ENCODE assay signal across 23 cellular contexts in the genomic region with DNA sequence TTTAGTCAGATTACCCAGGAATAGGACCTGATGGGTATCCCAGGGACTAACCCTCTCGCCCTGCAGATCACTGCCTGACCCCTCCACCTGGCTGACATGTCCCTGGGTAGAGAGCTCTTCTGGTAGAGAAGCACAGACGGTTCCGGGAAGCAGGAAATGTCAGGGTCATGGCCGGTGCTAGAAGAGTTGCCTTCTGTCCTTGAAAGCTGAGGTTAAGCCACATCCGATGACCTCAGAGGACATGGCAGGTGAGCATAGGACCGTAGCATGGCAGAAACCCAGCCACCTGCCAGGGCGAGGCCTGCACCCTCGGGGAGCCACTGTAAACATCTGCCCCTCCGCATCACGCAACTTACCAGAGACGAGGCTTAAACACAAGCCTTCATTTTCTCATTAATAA.
DNase-seq lines count a peak whose midpoint lies in the region; ATAC-seq, FAIRE-seq and TF ChIP-seq lines count a peak whose summit lies in the region.
"Had no signal": no experiment of that assay in that cellular context is flagged by ENCODE, and none has a peak within 500 bp of the region (broad histone marks: within the 10 kb centered on the region; RNA-seq: fewer than 3 reads in every experiment).

No MANE protein-coding gene starts in this region.

- H4K20me1 ChIP-seq in H1 (replicated peaks in 1 of 2; ENCODE audit: control insufficient read depth in 1 of 2, insufficient read depth in 2 of 2, low read length in 2 of 2) = no peaks in the 10 kb centered on the region
- no peaks in the 10 kb centered on the region for H4K20me1 ChIP-seq in GM23338 (replicated peaks; ENCODE audit: insufficient read depth)

- no peaks in the 10 kb centered on the region for H3K9me2 ChIP-seq in GM23338 (ENCODE audit: insufficient read depth)

- H2BK120ac ChIP-seq in H1 (replicated peaks; ENCODE audit: low read depth, low read length) = no peak overlapping the region

- 94% methylated on average over 11 of the region's 11 CpGs; no CpG with 5 or more reads in 1 of the 2 experiments for WGBS in H1 (ENCODE audit: extremely low coverage in 1 of 2, insufficient coverage in 1 of 2, insufficient read length in 1 of 2, insufficient replicate concordance in 2 of 2, low coverage in 1 of 2, low lambda C conversion rate in 2 of 2, missing lambda C conversion rate in 1 of 2), 2 experiments

- peaks cover 2% of the 10 kb centered on the region; the same call in 2 of the 3 replicates for H3K9me3 Mint-ChIP-seq in GM23338

- H2AK5ac ChIP-seq in H1 (ENCODE audit: low read depth, low read length) = no peak overlapping the region

- peaks cover 2% of the 10 kb centered on the region for H3K27me3 Mint-ChIP-seq in GM23338 (ENCODE audit: insufficient read depth, low read depth, poor library complexity)

- H3K4me3 ChIP-seq in H1 (ENCODE audit: extremely low read depth in 1 of 4, insufficient read depth in 2 of 4, low read depth in 3 of 4, low read length in 4 of 4) = no peak overlapping the region
- no peak overlapping the region for H3K4me3 ChIP-seq in GM23338
- H3K4me3 ChIP-seq: ascending aorta, heart left ventricle had no signal

- H3K79me2 ChIP-seq in H1 (ENCODE audit: control insufficient read depth in 1 of 2, insufficient read depth in 2 of 2, low read length in 2 of 2) = no peaks in the 10 kb centered on the region
- no peaks in the 10 kb centered on the region for H3K79me2 ChIP-seq in GM23338 (replicated peaks; ENCODE audit: insufficient read depth)

- H3K4me1 ChIP-seq in H1 (replicated peaks in 1 of 4; ENCODE audit: control insufficient read depth in 3 of 4, insufficient read depth in 4 of 4, low read length in 3 of 4) (peaks cover 4 to 11% (median 7%) of the 10 kb centered on the region in 4 experiments; a peak in 5 of 7 replicates), GM23338 (ENCODE audit: insufficient read depth) (peaks cover 12% of the 10 kb centered on the region)
- H3K4me1 ChIP-seq: ascending aorta, heart left ventricle had no signal

- H3K36me3 ChIP-seq in H1 (ENCODE audit: control insufficient read depth in 2 of 4, insufficient read depth in 4 of 4, low read length in 3 of 4) (no peaks in the 10 kb centered on the region), GM23338 (ENCODE audit: insufficient read depth) (no peaks in the 10 kb centered on the region)
- H3K36me3 ChIP-seq: ascending aorta, heart left ventricle had no signal

- CTCF ChIA-PET in H1 (lab: Charles Lee; ENCODE audit: partially characterized antibody) = interaction anchor here (0.7 to 3.0 kb wide), 10 partner anchors 9 to 446 kb away, joined by 3 to 13 read pairs (median 4); no protein-coding TSS in a partner anchor

- TF ChIP-seq CTCF in H1 (IDR thresholded peaks at IDR 0.05; ENCODE audit: control extremely low read depth in 1 of 3, insufficient read depth in 1 of 3, low read depth in 1 of 3, low read length in 3 of 3) (no peak), GM23338 (conservative IDR thresholded peaks at IDR 0.05; ENCODE audit: low read depth in 2 of 2) (no peak)

- H3K27ac ChIP-seq in H1 (ENCODE audit: low read depth, low read length) (no peak overlapping the region), GM23338 (ENCODE audit: low read depth) (no peak overlapping the region)
- H3K27ac ChIP-seq: ascending aorta, heart left ventricle had no signal

- H3F3A ChIP-seq in GM23338 (replicated peaks; ENCODE audit: low read depth) = 0 out of 2 replicates have a peak, but pooled peaks cover 3% of the 10 kb centered on the region

- no peaks in the 10 kb centered on the region for H3K36me3 Mint-ChIP-seq in GM23338 (ENCODE audit: low read depth)
- H3K36me3 Mint-ChIP-seq: CD8-positive, alpha-beta T cell had no signal

- H3K14ac ChIP-seq in H1 (ENCODE audit: insufficient read length) = no peak overlapping the region

- H3K9me3 ChIP-seq in H1 (ENCODE audit: insufficient read depth in 2 of 2, low read depth in 1 of 2, low read length in 1 of 2) = no peaks in the 10 kb centered on the region
- H3K9me3 ChIP-seq: ascending aorta had no signal

- no peak overlapping the region for H4K8ac ChIP-seq in H1 (ENCODE audit: extremely low read depth, insufficient read depth, low read length)

- no peak overlapping the region for H3K27ac Mint-ChIP-seq in GM23338
- H3K27ac Mint-ChIP-seq: CD8-positive, alpha-beta T cell had no signal

- peak; percentile 77 for DNase-seq in COLO668 (lab: John Stamatoyannopoulos, UW; ENCODE audit: unreplicated experiment)
- peak; percentile 57 for DNase-seq in NCI-H510A treated with DMSO at 0.1 percent for 48 hours (lab: John Stamatoyannopoulos, UW)
- no peak for DNase-seq in H1 (ENCODE audit: low read depth in 1 of 2, low spot score in 2 of 2)
- no peak for DNase-seq in posterior cingulate gyrus
- no peak for DNase-seq in SW 1271 (lab: John Stamatoyannopoulos, UW)
- DNase-seq in GM23338 (ENCODE audit: low spot score) = no peak
- DNase-seq in dermis blood vessel endothelial cell = no peak
- DNase-seq: activated CD4-positive, alpha-beta T cell treated with anti-CD3 and anti-CD28 coated beads, Interleukin-2, amount 50 U/mL, for 4 hours; activated naive CD4-positive, alpha-beta T cell treated with anti-CD3 and anti-CD28 coated beads, Interleukin-2, amount 50 U/mL, for 16 hours; CD8-positive, alpha-beta T cell; cerebellar nuclear complex; EL; heart left ventricle; left ventricle myocardium superior; NCI-H1694 treated with DMSO at 0.1 percent for 48 hours; NCI-H226; nucleus accumbens; right cardiac atrium; stimulated activated naive CD4-positive, alpha-beta T cell had no signal

- no peak overlapping the region for H3K4ac ChIP-seq in H1 (replicated peaks; ENCODE audit: insufficient read length, low read depth, low read length)

- H4K91ac ChIP-seq in H1 (replicated peaks; ENCODE audit: insufficient read length, low read length) = no peak overlapping the region

- no peak for TF ChIP-seq POLR2A in H1 (IDR thresholded peaks at IDR 0.05; ENCODE audit: control extremely low read depth in 1 of 2, low read depth in 2 of 2, low read length in 2 of 2)

- H3K27me3 ChIP-seq in H1 (replicated peaks in 1 of 4; ENCODE audit: control insufficient read depth in 3 of 4, extremely low read depth in 1 of 4, insufficient read depth in 3 of 4, low read length in 3 of 4) (no peaks in the 10 kb centered on the region), GM23338 (ENCODE audit: insufficient read depth) (no peaks in the 10 kb centered on the region)
- H3K27me3 ChIP-seq: ascending aorta had no signal

- no peak overlapping the region for H2BK20ac ChIP-seq in H1 (ENCODE audit: low read length)

- TF ChIP-seq RAD21 in H1 (IDR thresholded peaks at IDR 0.05 in 1 of 2, conservative IDR thresholded peaks at IDR 0.05 in 1 of 2; ENCODE audit: low read depth in 2 of 2, low read length in 2 of 2) = no peak

- intact Hi-C loops in posterior cingulate gyrus (cut with DNase I) = no loop called here

- H3K4me2 ChIP-seq in H1 (ENCODE audit: insufficient read depth in 1 of 2, low read depth in 2 of 2, low read length in 2 of 2) = no peak overlapping the region
- no peak overlapping the region for H3K4me2 ChIP-seq in GM23338

- H3K4me3 Mint-ChIP-seq in GM23338 = no peak overlapping the region
- H3K4me3 Mint-ChIP-seq: CD8-positive, alpha-beta T cell had no signal

- H3K9ac ChIP-seq in H1 (replicated peaks in 1 of 4; ENCODE audit: extremely low read depth in 1 of 4, low read depth in 3 of 4, low read length in 3 of 4) = no peak overlapping the region

- no peaks in the 10 kb centered on the region for H3K79me1 ChIP-seq in H1 (ENCODE audit: low read depth, low read length)

- 0 out of 2 replicates have a peak overlapping the region, but pooled peaks have one; percentile 8 for H2BK5ac ChIP-seq in H1 (ENCODE audit: low read depth, low read length)

- no peak overlapping the region for H3K23ac ChIP-seq in H1 (ENCODE audit: insufficient read length)

- no peak overlapping the region for H3K56ac ChIP-seq in H1 (replicated peaks; ENCODE audit: insufficient read length, low read depth, low read length)

- ATAC-seq in GM19025 (IDR thresholded peaks at IDR 0.05; ENCODE audit: low read depth, unreplicated experiment) (peak; percentile 50), GM23338 (no peak)
- ATAC-seq: CD8-positive, alpha-beta T cell; heart left ventricle; left ventricle myocardium superior; right cardiac atrium; Right ventricle myocardium inferior had no signal

- TF ChIP-seq EP300 in H1 (IDR thresholded peaks at IDR 0.05; ENCODE audit: borderline replicate concordance in 1 of 2, low read depth in 2 of 2, low read length in 2 of 2) = no peak

- H2BK15ac ChIP-seq in H1 (ENCODE audit: low read length) = no peak overlapping the region

- no peak overlapping the region for H2BK12ac ChIP-seq in H1 (ENCODE audit: low read depth, low read length)

- no peak overlapping the region for H4K5ac ChIP-seq in H1 (ENCODE audit: insufficient read length, low read depth, low read length)

- H2AFZ ChIP-seq in H1 (ENCODE audit: low read length) (no peak overlapping the region), GM23338 (no peak overlapping the region)

- no peak overlapping the region for H3K18ac ChIP-seq in H1 (ENCODE audit: extremely low read depth, low read length)

- no peak for FAIRE-seq in H1 (lab: Jason Lieb, UNC)
- FAIRE-seq: H54 had no signal

- peaks cover 21% of the 10 kb centered on the region for H3K4me1 Mint-ChIP-seq in GM23338

- POLR2A ChIA-PET in H1 (lab: Charles Lee; ENCODE audit: partially characterized antibody) = no interaction called here

- no peaks in the 10 kb centered on the region for H3K23me2 ChIP-seq in H1 (ENCODE audit: low read depth, low read length)

TF ChIP-seq in H1, 55 proteins besides CTCF, POLR2A, EP300 and RAD21:
- no peak for TF ChIP-seq ASH2L (IDR thresholded peaks at IDR 0.05; ENCODE audit: low read length)

TF ChIP-seq in GM23338, 12 proteins besides CTCF, POLR2A, EP300 and RAD21:
- TF ChIP-seq EZH2 (IDR thresholded peaks at IDR 0.05; ENCODE audit: low read depth, unreplicated experiment) = no peak

Comparison
In these comparisons a context has a peak if more than half of its experiments do, and no peak if none do; other contexts are left out.
1. DNase-seq: peak in COLO668 (single experiment) and NCI-H510A treated with DMSO at 0.1 percent for 48 hours (single experiment); none in H1 (0 of 2), posterior cingulate gyrus (0 of 10), SW 1271 (0 of 2), GM23338 (single experiment) and dermis blood vessel endothelial cell (single experiment).